Comparison of ENCODE assay signal across 12 cellular contexts in the genomic region with DNA sequence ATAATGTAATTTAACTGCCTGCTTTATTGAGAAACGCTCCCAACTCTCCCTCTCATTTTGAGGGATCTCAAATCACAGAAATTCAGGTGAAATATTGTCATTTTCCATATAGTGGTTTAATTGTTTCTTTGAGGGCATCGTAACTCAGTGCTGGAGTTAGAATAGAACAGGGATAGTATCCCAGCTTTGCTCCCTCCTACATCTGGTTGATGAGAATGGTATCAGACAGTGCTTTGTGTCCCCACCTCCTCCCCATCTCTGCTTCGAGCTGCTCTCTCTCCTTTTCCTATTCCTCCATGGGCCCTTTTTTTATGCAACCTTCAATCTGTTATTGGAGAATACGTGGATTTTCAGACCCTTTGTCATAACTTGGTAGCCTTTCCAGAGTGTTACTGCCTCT.
"Had no signal": no experiment of that assay in that cellular context is flagged by ENCODE, and none has a peak within 500 bp of the region (broad histone marks: within the 10 kb centered on the region; RNA-seq: fewer than 3 reads in every experiment).

No MANE protein-coding gene starts in this region.

- ATAC-seq: body of pancreas had no signal

- DNase-seq: activated naive CD4-positive, alpha-beta T cell treated with anti-CD3 and anti-CD28 coated beads, Interleukin-2, amount 10 ng/mL, durations not matched to agents 7 days and 5 days; body of pancreas; kidney glomerular epithelial cell; naive B cell; occipital lobe; stimulated activated CD4-positive, alpha-beta T cell treated with anti-CD3 and anti-CD28 coated beads, Interleukin-4, amount 100 ng/mL, for 1 hour; stomach; T-helper 9 cell; tibial artery had no signal

- H3K9me3 ChIP-seq: body of pancreas, stomach, tibial artery had no signal

- H3K27ac ChIP-seq: body of pancreas, stomach had no signal

- H3K27me3 Mint-ChIP-seq: activated naive CD4-positive, alpha-beta T cell treated with anti-CD3 and anti-CD28 coated beads, Interleukin-2, amount 10 ng/mL, durations not matched to agents 7 days and 5 days; central memory CD8-positive, alpha-beta T cell; dendritic cell treated with granulocyte-macrophage colony-stimulating factor and Interleukin-4, amounts not matched to agents 40 ng/mL and 50 ng/mL, for 4 days; naive B cell had no signal

- H3K4me1 ChIP-seq: body of pancreas had no signal

- H3K27me3 ChIP-seq: body of pancreas, stomach, tibial artery had no signal

- H3K4me3 ChIP-seq: body of pancreas, stomach, tibial artery had no signal

- H3K36me3 Mint-ChIP-seq: naive B cell had no signal

- H3K9me3 Mint-ChIP-seq: activated naive CD4-positive, alpha-beta T cell treated with anti-CD3 and anti-CD28 coated beads, Interleukin-2, amount 10 ng/mL, durations not matched to agents 7 days and 5 days; central memory CD8-positive, alpha-beta T cell; dendritic cell treated with granulocyte-macrophage colony-stimulating factor and Interleukin-4, amounts not matched to agents 40 ng/mL and 50 ng/mL, for 4 days had no signal

- H3K36me3 ChIP-seq: stomach, tibial artery had no signal

- H3K4me3 Mint-ChIP-seq: activated naive CD4-positive, alpha-beta T cell treated with anti-CD3 and anti-CD28 coated beads, Interleukin-2, amount 10 ng/mL, durations not matched to agents 7 days and 5 days; central memory CD8-positive, alpha-beta T cell; dendritic cell treated with granulocyte-macrophage colony-stimulating factor and Interleukin-4, amounts not matched to agents 40 ng/mL and 50 ng/mL, for 4 days; naive B cell had no signal

- H3K27ac Mint-ChIP-seq: activated naive CD4-positive, alpha-beta T cell treated with anti-CD3 and anti-CD28 coated beads, Interleukin-2, amount 10 ng/mL, durations not matched to agents 7 days and 5 days; activated T-helper 2 cell treated with anti-CD3 and anti-CD28 coated beads, Interferon-gamma antibody, Interleukin-2, Interleukin-4, amounts not matched to agents 10 μg/mL and 5 μg/mL and 100 μg/mL, durations not matched to agents 14 hours and 24 hours and 36 hours; dendritic cell treated with granulocyte-macrophage colony-stimulating factor and Interleukin-4, amounts not matched to agents 40 ng/mL and 50 ng/mL, for 4 days had no signal
